Comparison of ENCODE assay signal across 20 cellular contexts in the genomic region with DNA sequence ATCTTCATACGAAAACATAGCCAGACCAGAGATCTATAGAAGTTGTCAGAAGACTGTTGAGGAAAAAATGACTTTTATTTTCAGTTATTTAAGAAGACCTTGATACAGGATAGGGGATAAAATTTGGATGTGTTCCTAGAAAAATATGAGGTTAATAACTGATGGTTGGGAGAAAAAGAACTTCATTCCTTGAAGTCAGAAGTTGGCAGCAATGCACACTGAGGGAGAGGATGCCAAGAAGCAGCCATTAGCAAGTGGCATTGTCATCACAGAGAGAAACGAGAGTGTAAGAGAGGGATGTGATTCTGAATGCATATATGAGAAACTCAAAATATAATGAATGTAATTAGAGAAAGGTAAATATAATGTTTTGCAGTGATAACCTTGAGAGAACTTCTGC.
DNase-seq lines count a peak whose midpoint lies in the region; ATAC-seq and TF ChIP-seq lines count a peak whose summit lies in the region.
"Had no signal": no experiment of that assay in that cellular context is flagged by ENCODE, and none has a peak within 500 bp of the region (broad histone marks: within the 10 kb centered on the region; RNA-seq: fewer than 3 reads in every experiment).

No MANE protein-coding gene starts in this region.

- in situ Hi-C loops in astrocyte of the spinal cord (cut with HindIII; ENCODE audit: low sequenced_read_pairs) (no loop called here), HAP-1 (cut with MboI; ENCODE audit: low sequenced_read_pairs) (no loop called here)

- no peak overlapping the region for H3K4me3 ChIP-seq in astrocyte of the spinal cord (ENCODE audit: low read depth, low read length)
- H3K4me3 ChIP-seq in HAP-1: no peak overlapping the region
- H3K4me3 ChIP-seq: GM23248, SJCRH30 had no signal

- H3K4me1 ChIP-seq in HAP-1: no peaks in the 10 kb centered on the region
- H3K4me1 ChIP-seq: SJCRH30 had no signal

- H3K36me3 ChIP-seq in HAP-1 (replicated peaks): no peaks in the 10 kb centered on the region
- H3K36me3 ChIP-seq: SJCRH30 had no signal

- TF ChIP-seq CTCF in astrocyte of the spinal cord (IDR thresholded peaks at IDR 0.05; ENCODE audit: low read depth, low read length): no peak

- H3K27me3 ChIP-seq in HAP-1 (ENCODE audit: low read depth): no peaks in the 10 kb centered on the region; the same call in 1 of the 2 replicates
- H3K27me3 ChIP-seq: SJCRH30 had no signal

- H3K9me3 ChIP-seq in HAP-1: no peaks in the 10 kb centered on the region
- H3K9me3 ChIP-seq: SJCRH30 had no signal

- peak; percentile 31 for DNase-seq in NCI-H1092 treated with DMSO at 0.1 percent for 48 hours (lab: John Stamatoyannopoulos, UW)
- DNase-seq in NCI-H1092 (lab: John Stamatoyannopoulos, UW): no peak
- DNase-seq in NCI-H446 (lab: John Stamatoyannopoulos, UW): peak; percentile 72 to 89
- DNase-seq in astrocyte of the spinal cord (ENCODE audit: low read depth, low spot score): peak; percentile 43
- DNase-seq in iris pigment epithelial cell (ENCODE audit: low read depth): peak; percentile 3
- DNase-seq in NCI-H2107 (lab: John Stamatoyannopoulos, UW): no peak
- no peak for DNase-seq in HAP-1 (ENCODE audit: low spot score in 2 of 2)
- DNase-seq: DMS153, DND-41, GM23248, H9, HFFc6, Karpas-422, NCI-H1436, NCI-H187, NCI-H510A, PC-3, SJCRH30 had no signal

- ATAC-seq in GM21529 (IDR thresholded peaks at IDR 0.05; ENCODE audit: unreplicated experiment): no peak
- ATAC-seq: HepG2, PC-3 had no signal

Comparison
In these comparisons a context has a peak if more than half of its experiments do, and no peak if none do; other contexts are left out.
1. DNase-seq: peak in NCI-H1092 treated with DMSO at 0.1 percent for 48 hours (single experiment), NCI-H446 (2 of 2), astrocyte of the spinal cord (single experiment) and iris pigment epithelial cell (single experiment); none in NCI-H1092 (single experiment), NCI-H2107 (single experiment) and HAP-1 (0 of 2).